Comparison of ENCODE assay signal across 28 cellular contexts in genomic region chr6:36843169-36843568, GRCh38.
"Had no signal": no experiment of that assay in that cellular context is flagged by ENCODE, and none has a peak within 500 bp of the region (broad histone marks: within the 10 kb centered on the region; RNA-seq: fewer than 3 reads in every experiment).

No MANE protein-coding gene starts in this region.

- H3K9me3 ChIP-seq: ovary, tibial nerve had no signal

- FAIRE-seq: frontal cortex, kidney had no signal

- H3K27ac Mint-ChIP-seq: activated B cell treated with CpG ODN at 0.5 μM for 24 hours; activated CD4-positive, alpha-beta T cell treated with anti-CD3 and anti-CD28 coated beads for 36 hours; activated naive CD8-positive, alpha-beta T cell treated with anti-CD3 and anti-CD28 coated beads, Interleukin-2, amount 50 U/mL, for 24 hours; activated T-helper 1 cell treated with anti-CD3 and anti-CD28 coated beads, Interleukin-12 subunit alpha, Interleukin-12 subunit beta, Interleukin-2, Interleukin-4 antibody, amounts not matched to agents 30 ng/mL and 10 ng/mL and 1 ng/mL, durations not matched to agents 14 hours and 24 hours and 36 hours; immature natural killer cell; natural killer cell; progenitor cell of endocrine pancreas; T-helper 2 cell treated with Interferon-gamma antibody and Interleukin-4, amounts not matched to agents 5 μg/mL and 100 μg/mL, for 36 hours had no signal

- H3K4me3 ChIP-seq: cardiac muscle cell, coronary artery, dorsolateral prefrontal cortex, lung, ovary, tibial nerve had no signal

- H3K27ac ChIP-seq: cardiac muscle cell, coronary artery, dorsolateral prefrontal cortex, ovary, tibial nerve had no signal

- H3K36me3 ChIP-seq: cardiac muscle cell, ovary, tibial nerve had no signal

- H3K36me3 Mint-ChIP-seq: immature natural killer cell, natural killer cell had no signal

- ATAC-seq: activated CD4-positive, alpha-beta T cell treated with anti-CD3 and anti-CD28 coated beads for 36 hours; activated naive CD8-positive, alpha-beta T cell treated with anti-CD3 and anti-CD28 coated beads, Interleukin-2, amount 50 U/mL, for 24 hours; left lobe of liver; natural killer cell had no signal

- DNase-seq: activated B cell treated with CpG ODN at 0.5 μM for 24 hours; activated CD4-positive, alpha-beta T cell treated with anti-CD3 and anti-CD28 coated beads for 36 hours; activated CD4-positive, alpha-beta T cell treated with anti-CD3 and anti-CD28 coated beads, Interleukin-2, amount 50 U/mL, for 4 hours; activated gamma-delta T cell; activated naive CD4-positive, alpha-beta T cell treated with anti-CD3 and anti-CD28 coated beads, Interleukin-2, amount 50 U/mL, for 16 hours; activated naive CD8-positive, alpha-beta T cell treated with anti-CD3 and anti-CD28 coated beads, Interleukin-2, amount 50 U/mL, for 24 hours; activated T-cell treated with anti-CD3 and anti-CD28 coated beads for 4 hours; dorsolateral prefrontal cortex; effector memory CD4-positive, alpha-beta T cell; hypothalamus; immature natural killer cell; kidney; mesendoderm; natural killer cell; ovary; retina; stimulated activated CD4-positive, alpha-beta T cell treated with anti-CD3 and anti-CD28 coated beads, Interleukin-2, amount 100 ng/mL, for 48 hours; stimulated activated naive CD4-positive, alpha-beta T cell treated with Interleukin-2 at 50 U/mL for 16 hours; T-helper 1 cell had no signal

- H3K4me3 Mint-ChIP-seq: activated B cell treated with CpG ODN at 0.5 μM for 24 hours; activated CD4-positive, alpha-beta T cell treated with anti-CD3 and anti-CD28 coated beads for 36 hours; activated naive CD8-positive, alpha-beta T cell treated with anti-CD3 and anti-CD28 coated beads, Interleukin-2, amount 50 U/mL, for 24 hours; activated T-helper 1 cell treated with anti-CD3 and anti-CD28 coated beads, Interleukin-12 subunit alpha, Interleukin-12 subunit beta, Interleukin-2, Interleukin-4 antibody, amounts not matched to agents 30 ng/mL and 10 ng/mL and 1 ng/mL, durations not matched to agents 14 hours and 24 hours and 36 hours; immature natural killer cell; natural killer cell; T-helper 2 cell treated with Interferon-gamma antibody and Interleukin-4, amounts not matched to agents 5 μg/mL and 100 μg/mL, for 36 hours had no signal

- H3K9me3 Mint-ChIP-seq: activated B cell treated with CpG ODN at 0.5 μM for 24 hours; activated naive CD8-positive, alpha-beta T cell treated with anti-CD3 and anti-CD28 coated beads, Interleukin-2, amount 50 U/mL, for 24 hours; activated T-helper 1 cell treated with anti-CD3 and anti-CD28 coated beads, Interleukin-12 subunit alpha, Interleukin-12 subunit beta, Interleukin-2, Interleukin-4 antibody, amounts not matched to agents 30 ng/mL and 10 ng/mL and 1 ng/mL, durations not matched to agents 14 hours and 24 hours and 36 hours; natural killer cell; T-helper 2 cell treated with Interferon-gamma antibody and Interleukin-4, amounts not matched to agents 5 μg/mL and 100 μg/mL, for 36 hours had no signal

- H3K27me3 ChIP-seq: ovary had no signal
